Comparison of ENCODE assay signal across 8 cellular contexts in the genomic region with DNA sequence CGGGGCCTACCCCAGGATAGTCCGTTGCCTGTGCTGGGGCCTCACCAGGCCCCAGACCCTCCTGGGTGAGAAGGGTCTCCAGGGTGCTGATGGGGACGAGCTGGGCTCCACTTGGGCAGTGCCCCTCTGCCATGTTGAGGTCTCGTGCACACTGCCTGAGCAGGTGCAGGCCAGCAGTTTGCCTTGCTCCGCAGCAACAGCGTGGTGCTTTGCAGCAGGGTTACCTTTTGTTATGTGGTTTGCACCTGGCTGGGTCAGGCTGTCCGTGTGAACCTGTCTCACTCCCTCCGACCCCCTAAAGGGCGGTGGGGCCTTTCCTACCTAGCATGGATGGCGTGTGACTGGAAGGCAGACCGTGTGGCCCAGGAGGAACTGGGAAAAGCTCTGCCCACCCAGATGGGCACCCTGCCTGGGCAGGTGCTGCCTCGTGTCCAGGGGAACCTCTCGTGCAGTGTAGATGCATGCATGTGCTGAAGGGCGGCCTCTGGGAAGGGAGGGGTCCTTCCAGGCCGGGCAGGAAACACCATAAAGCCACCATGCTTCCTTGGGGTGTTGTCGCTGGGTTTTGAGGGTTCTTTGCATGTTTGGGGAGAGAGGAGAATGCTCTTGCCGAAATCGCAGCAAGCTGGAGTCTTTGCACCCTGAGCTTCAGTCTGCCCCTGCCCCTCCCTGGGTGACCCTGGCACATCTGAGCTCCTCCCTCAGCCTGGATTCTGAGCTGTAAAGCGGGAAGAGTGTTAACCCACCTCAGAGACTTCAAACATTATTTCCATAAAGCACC.
A peak's percentile ranks its signal among the peaks of the same experiment; 100 is the strongest.
DNase-seq lines count a peak whose midpoint lies in the region; ATAC-seq, FAIRE-seq and TF ChIP-seq lines count a peak whose summit lies in the region.

No MANE protein-coding gene starts in this region.

- TF ChIP-seq CTCF in RWPE2 (IDR thresholded peaks at IDR 0.05; ENCODE audit: poor library complexity, severe bottlenecking) = no peak
- TF ChIP-seq CTCF in fibroblast of villous mesenchyme (IDR thresholded peaks at IDR 0.05; ENCODE audit: insufficient read depth, low read depth, low read length) = no peak
- no peak for TF ChIP-seq CTCF in gastrocnemius medialis (IDR thresholded peaks at IDR 0.05 in 4 of 5, conservative IDR thresholded peaks at IDR 0.05 in 1 of 5)

- H3K36me3 ChIP-seq in HAP-1 (replicated peaks) = peaks cover 71% of the 10 kb centered on the region
- H3K36me3 ChIP-seq in RWPE2 (ENCODE audit: low read depth) = peaks cover 73% of the 10 kb centered on the region
- no peaks in the 10 kb centered on the region for H3K36me3 ChIP-seq in gastrocnemius medialis

- peak overlapping the region; percentile 84 for H3K4me3 ChIP-seq in HAP-1
- peak overlapping the region; percentile 64 for H3K4me3 ChIP-seq in RWPE2 (ENCODE audit: severe bottlenecking)
- H3K4me3 ChIP-seq in fibroblast of villous mesenchyme (ENCODE audit: low read depth, low read length) = peak overlapping the region; percentile 93
- H3K4me3 ChIP-seq in gastrocnemius medialis = peak overlapping the region; percentile 78 to 86 (median 82)

- ATAC-seq in RWPE2 (ENCODE audit: low read depth) (no peak), gastrocnemius medialis (no peak), GM19467 (IDR thresholded peaks at IDR 0.05; ENCODE audit: unreplicated experiment) (no peak), GM21723 (IDR thresholded peaks at IDR 0.05; ENCODE audit: unreplicated experiment) (no peak)

- in situ Hi-C loops in HAP-1 (cut with MboI; ENCODE audit: low sequenced_read_pairs) (loop anchor here (10.0 kb wide), 1 partner anchor 60 kb away; no protein-coding TSS in a partner anchor), gastrocnemius medialis (cut with MboI; ENCODE audit: low sequenced_read_pairs in 4 of 4) (no loop called here)

- DNase-seq in HAP-1 (ENCODE audit: low spot score in 2 of 2) (peak in 1 of 2 experiments; percentile 35), RWPE2 (ENCODE audit: low spot score) (peak; percentile 61), fibroblast of villous mesenchyme (ENCODE audit: low read depth) (no peak), gastrocnemius medialis (peak in 1 of 2 donors; percentile 59), HTR-8/SVneo (ENCODE audit: insufficient read length, low spot score) (no peak), DMS153 treated with DMSO at 0.1 percent for 48 hours (lab: John Stamatoyannopoulos, UW; ENCODE audit: unreplicated experiment) (no peak)

- no peaks in the 10 kb centered on the region for H3K27me3 ChIP-seq in HAP-1 (ENCODE audit: low read depth)
- no peaks in the 10 kb centered on the region for H3K27me3 ChIP-seq in RWPE2 (ENCODE audit: insufficient read depth, poor library complexity, severe bottlenecking)
- H3K27me3 ChIP-seq in gastrocnemius medialis = no peaks in the 10 kb centered on the region

- no peak for FAIRE-seq in HTR-8/SVneo (lab: Jason Lieb, UNC)

- no peak for TF ChIP-seq POLR2A in gastrocnemius medialis (IDR thresholded peaks at IDR 0.05)

- H3K9me3 ChIP-seq in HAP-1 (no peaks in the 10 kb centered on the region), RWPE2 (ENCODE audit: severe bottlenecking) (no peaks in the 10 kb centered on the region), gastrocnemius medialis (no peaks in the 10 kb centered on the region)

- intact Hi-C loops in gastrocnemius medialis (cut with DNase I; ENCODE audit: low total_unique reads) = no loop called here

- H3K4me1 ChIP-seq in HAP-1 (peaks cover 31% of the 10 kb centered on the region), RWPE2 (ENCODE audit: insufficient read depth, poor library complexity, severe bottlenecking) (no peaks in the 10 kb centered on the region), gastrocnemius medialis (peaks cover 59 to 70% of the 10 kb centered on the region in 2 donors)

- H3K27ac ChIP-seq in RWPE2 (ENCODE audit: poor library complexity, severe bottlenecking) (peak overlapping the region; percentile 99), gastrocnemius medialis (peak overlapping the region; percentile 94 to 98 (median 97))
